ENCODE assay signal across 17 cellular contexts in genomic region chr20:13441388-13441787, GRCh38.
DNase-seq lines count a peak whose midpoint lies in the region; ATAC-seq and TF ChIP-seq lines count a peak whose summit lies in the region.
"Had no signal": no experiment of that assay in that cellular context is flagged by ENCODE, and none has a peak within 500 bp of the region (broad histone marks: within the 10 kb centered on the region; RNA-seq: fewer than 3 reads in every experiment).

No MANE protein-coding gene starts in this region.

- no peak overlapping the region for H3K9ac ChIP-seq in DND-41 (ENCODE audit: low read depth, low read length)
- H3K9ac ChIP-seq: BLaER1 had no signal

- no peaks in the 10 kb centered on the region for H3K4me1 Mint-ChIP-seq in nephron progenitor cell
- H3K4me1 Mint-ChIP-seq: CD14-positive monocyte; CD4-positive, alpha-beta memory T cell; H9 had no signal

- no peak for TF ChIP-seq CTCF in DND-41 (IDR thresholded peaks at IDR 0.05; ENCODE audit: borderline replicate concordance, extremely low read depth, low read length, poor library complexity, severe bottlenecking)
- TF ChIP-seq CTCF in WERI-Rb-1 (IDR thresholded peaks at IDR 0.05; ENCODE audit: low read depth, low read length): no peak
- TF ChIP-seq CTCF in nephron progenitor cell (IDR thresholded peaks at IDR 0.05): no peak

- H3K27ac ChIP-seq in DND-41 (ENCODE audit: low read length) (no peak overlapping the region), WERI-Rb-1 (peak overlapping the region; percentile 28)
- H3K27ac ChIP-seq: BLaER1 had no signal

- DNase-seq in DND-41: no peak
- DNase-seq in WERI-Rb-1: peak; percentile 62
- peak; percentile 10 to 60 for DNase-seq in erythroblast (lab: John Stamatoyannopoulos, UW)
- no peak for DNase-seq in nephron progenitor cell
- DNase-seq in NCI-H187 treated with DMSO at 0.1 percent for 48 hours (lab: John Stamatoyannopoulos, UW): no peak
- DNase-seq in NCI-H2107 treated with DMSO at 0.1 percent for 48 hours (lab: John Stamatoyannopoulos, UW; ENCODE audit: unreplicated experiment): no peak
- no peak for DNase-seq in stimulated activated naive CD8-positive, alpha-beta T cell treated with anti-CD3 and anti-CD28 coated beads, Interleukin-15, Interleukin-2, amounts not matched to agents 100 U/mL and 50 U/mL, for 24 hours
- DNase-seq: 8988T; CD4-positive, alpha-beta memory T cell; DMS153; DMS79; GF-D8; GOT3; H9 had no signal

- H3K4me2 ChIP-seq in DND-41 (ENCODE audit: insufficient read depth, low read length): no peak overlapping the region
- H3K4me2 ChIP-seq: BLaER1 had no signal

- peak overlapping the region; percentile 58 for H3K27ac Mint-ChIP-seq in nephron progenitor cell
- H3K27ac Mint-ChIP-seq: CD14-positive monocyte; CD4-positive, alpha-beta memory T cell had no signal

- H3K36me3 ChIP-seq in DND-41 (ENCODE audit: insufficient read depth, low read length) (peaks cover 64% of the 10 kb centered on the region), WERI-Rb-1 (no peaks in the 10 kb centered on the region)
- H3K36me3 ChIP-seq: BLaER1 had no signal

- no peak overlapping the region for H2AFZ ChIP-seq in DND-41 (ENCODE audit: low read depth, low read length)

- H3K9me3 Mint-ChIP-seq in nephron progenitor cell: peaks cover 30% of the 10 kb centered on the region

- H3K27me3 Mint-ChIP-seq in nephron progenitor cell (ENCODE audit: low read depth, poor library complexity): no peaks in the 10 kb centered on the region
- H3K27me3 Mint-ChIP-seq: CD4-positive, alpha-beta memory T cell had no signal

- TF ChIP-seq POLR2A in erythroblast (IDR thresholded peaks at IDR 0.05; ENCODE audit: low read length): no peak

- no peaks in the 10 kb centered on the region for H3K4me1 ChIP-seq in DND-41 (ENCODE audit: insufficient read depth, low read length)
- H3K4me1 ChIP-seq: BLaER1 had no signal

- peaks cover 76% of the 10 kb centered on the region for H3K79me2 ChIP-seq in DND-41 (ENCODE audit: insufficient read depth, low read length)

- no peak overlapping the region for H3K4me3 ChIP-seq in DND-41 (ENCODE audit: low read depth in 1 of 2, low read length in 2 of 2)
- H3K4me3 ChIP-seq in WERI-Rb-1 (ENCODE audit: low read depth, low read length): no peak overlapping the region
- H3K4me3 ChIP-seq: BLaER1 had no signal

- no peak overlapping the region for H3K4me3 Mint-ChIP-seq in nephron progenitor cell
- H3K4me3 Mint-ChIP-seq: CD14-positive monocyte, H9 had no signal

- peaks cover 4% of the 10 kb centered on the region; the same call in 1 of the 2 replicates for H4K20me1 ChIP-seq in DND-41 (ENCODE audit: insufficient read depth, low read length)
- H4K20me1 ChIP-seq: BLaER1 had no signal

- peaks cover 18% of the 10 kb centered on the region for H3K36me3 Mint-ChIP-seq in nephron progenitor cell (ENCODE audit: low read depth)
- H3K36me3 Mint-ChIP-seq: CD14-positive monocyte had no signal

- H3K27me3 ChIP-seq in DND-41 (ENCODE audit: insufficient read depth, low read length, poor library complexity) (no peaks in the 10 kb centered on the region), WERI-Rb-1 (ENCODE audit: insufficient read depth, low read depth, severe bottlenecking) (no peaks in the 10 kb centered on the region)
- H3K27me3 ChIP-seq: BLaER1 had no signal

- ATAC-seq in DND-41 (ENCODE audit: insufficient read depth, low read depth): peak; percentile 39; the same call in 2 of the 3 replicates
- no peak for ATAC-seq in stimulated activated naive CD8-positive, alpha-beta T cell treated with anti-CD3 and anti-CD28 coated beads, Interleukin-15, Interleukin-2, amounts not matched to agents 100 U/mL and 50 U/mL, for 24 hours
- ATAC-seq: HepG2 had no signal

- H3K9me3 ChIP-seq in DND-41 (ENCODE audit: insufficient read depth, low read length, severe bottlenecking) (peaks cover 8% of the 10 kb centered on the region), WERI-Rb-1 (ENCODE audit: severe bottlenecking) (peaks cover 11% of the 10 kb centered on the region)

Comparison
In these comparisons a context has a peak if more than half of its experiments do, and no peak if none do; other contexts are left out.
1. DNase-seq: peak in WERI-Rb-1 (single experiment) and erythroblast (2 of 2); none in DND-41 (single experiment), nephron progenitor cell (single experiment), NCI-H187 treated with DMSO at 0.1 percent for 48 hours (single experiment), NCI-H2107 treated with DMSO at 0.1 percent for 48 hours (single experiment) and stimulated activated naive CD8-positive, alpha-beta T cell treated with anti-CD3 and anti-CD28 coated beads, Interleukin-15, Interleukin-2, amounts not matched to agents 100 U/mL and 50 U/mL, for 24 hours (single experiment).